1 cellular context compared by ENCODE assay signal in genomic region chr19:41998246-41999020, GRCh38.
TF ChIP-seq lines count a peak whose summit lies in the region.

No MANE protein-coding gene starts in this region.

TF ChIP-seq in HepG2, 621 proteins besides CTCF, POLR2A, EP300 and RAD21 (continues in another document):
- no peak for TF ChIP-seq AGO2 (optimal IDR thresholded peaks at IDR 0.05; ENCODE audit: low read depth, low read length)
- no peak for TF ChIP-seq ZBTB20 (CRISPR knock-in tag; IDR thresholded peaks at IDR 0.05; ENCODE audit: borderline replicate concordance, low read depth)
- TF ChIP-seq ZSCAN29 (CRISPR knock-in tag; conservative IDR thresholded peaks at IDR 0.05), result no peak
- TF ChIP-seq, protein P1, sequence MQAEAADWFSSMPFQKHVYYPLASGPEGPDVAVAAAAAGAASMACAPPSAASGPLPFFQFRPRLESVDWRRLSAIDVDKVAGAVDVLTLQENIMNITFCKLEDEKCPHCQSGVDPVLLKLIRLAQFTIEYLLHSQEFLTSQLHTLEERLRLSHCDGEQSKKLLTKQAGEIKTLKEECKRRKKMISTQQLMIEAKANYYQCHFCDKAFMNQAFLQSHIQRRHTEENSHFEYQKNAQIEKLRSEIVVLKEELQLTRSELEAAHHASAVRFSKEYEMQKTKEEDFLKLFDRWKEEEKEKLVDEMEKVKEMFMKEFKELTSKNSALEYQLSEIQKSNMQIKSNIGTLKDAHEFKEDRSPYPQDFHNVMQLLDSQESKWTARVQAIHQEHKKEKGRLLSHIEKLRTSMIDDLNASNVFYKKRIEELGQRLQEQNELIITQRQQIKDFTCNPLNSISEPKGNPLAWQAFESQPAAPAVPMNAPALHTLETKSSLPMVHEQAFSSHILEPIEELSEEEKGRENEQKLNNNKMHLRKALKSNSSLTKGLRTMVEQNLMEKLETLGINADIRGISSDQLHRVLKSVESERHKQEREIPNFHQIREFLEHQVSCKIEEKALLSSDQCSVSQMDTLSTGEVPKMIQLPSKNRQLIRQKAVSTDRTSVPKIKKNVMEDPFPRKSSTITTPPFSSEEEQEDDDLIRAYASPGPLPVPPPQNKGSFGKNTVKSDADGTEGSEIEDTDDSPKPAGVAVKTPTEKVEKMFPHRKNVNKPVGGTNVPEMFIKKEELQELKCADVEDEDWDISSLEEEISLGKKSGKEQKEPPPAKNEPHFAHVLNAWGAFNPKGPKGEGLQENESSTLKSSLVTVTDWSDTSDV (CRISPR knock-in tag; IDR thresholded peaks at IDR 0.05), result no peak
- TF ChIP-seq ZNF124 (CRISPR knock-in tag; IDR thresholded peaks at IDR 0.05), result no peak
- TF ChIP-seq ZNF615 (CRISPR knock-in tag; IDR thresholded peaks at IDR 0.05; ENCODE audit: borderline replicate concordance), result no peak
- TF ChIP-seq ZNF160 (CRISPR knock-in tag; IDR thresholded peaks at IDR 0.05), result no peak
- TF ChIP-seq HNF4G (IDR thresholded peaks at IDR 0.05; ENCODE audit: borderline replicate concordance, low read depth, low read length), result no peak
- TF ChIP-seq HNF4G (CRISPR knock-in tag; IDR thresholded peaks at IDR 0.05; ENCODE audit: borderline replicate concordance, low read depth), result no peak
- TF ChIP-seq MATR3 (CRISPR knock-in tag; IDR thresholded peaks at IDR 0.05), result no peak
- no peak for TF ChIP-seq MIER3 (CRISPR knock-in tag; IDR thresholded peaks at IDR 0.05; ENCODE audit: borderline replicate concordance)
- TF ChIP-seq, protein P2, sequence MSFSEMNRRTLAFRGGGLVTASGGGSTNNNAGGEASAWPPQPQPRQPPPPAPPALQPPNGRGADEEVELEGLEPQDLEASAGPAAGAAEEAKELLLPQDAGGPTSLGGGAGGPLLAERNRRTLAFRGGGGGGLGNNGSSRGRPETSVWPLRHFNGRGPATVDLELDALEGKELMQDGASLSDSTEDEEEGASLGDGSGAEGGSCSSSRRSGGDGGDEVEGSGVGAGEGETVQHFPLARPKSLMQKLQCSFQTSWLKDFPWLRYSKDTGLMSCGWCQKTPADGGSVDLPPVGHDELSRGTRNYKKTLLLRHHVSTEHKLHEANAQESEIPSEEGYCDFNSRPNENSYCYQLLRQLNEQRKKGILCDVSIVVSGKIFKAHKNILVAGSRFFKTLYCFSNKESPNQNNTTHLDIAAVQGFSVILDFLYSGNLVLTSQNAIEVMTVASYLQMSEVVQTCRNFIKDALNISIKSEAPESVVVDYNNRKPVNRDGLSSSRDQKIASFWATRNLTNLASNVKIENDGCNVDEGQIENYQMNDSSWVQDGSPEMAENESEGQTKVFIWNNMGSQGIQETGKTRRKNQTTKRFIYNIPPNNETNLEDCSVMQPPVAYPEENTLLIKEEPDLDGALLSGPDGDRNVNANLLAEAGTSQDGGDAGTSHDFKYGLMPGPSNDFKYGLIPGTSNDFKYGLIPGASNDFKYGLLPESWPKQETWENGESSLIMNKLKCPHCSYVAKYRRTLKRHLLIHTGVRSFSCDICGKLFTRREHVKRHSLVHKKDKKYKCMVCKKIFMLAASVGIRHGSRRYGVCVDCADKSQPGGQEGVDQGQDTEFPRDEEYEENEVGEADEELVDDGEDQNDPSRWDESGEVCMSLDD (CRISPR knock-in tag; IDR thresholded peaks at IDR 0.05; ENCODE audit: borderline replicate concordance), result no peak
- peak; percentile 18 for TF ChIP-seq HNRNPLL (IDR thresholded peaks at IDR 0.05; ENCODE audit: low read depth, low read length, poor library complexity, severe bottlenecking)
- TF ChIP-seq MIER2 (CRISPR knock-in tag; IDR thresholded peaks at IDR 0.05), result 0 out of 2 replicates have a peak, but pooled peaks have one; percentile 50
- no peak for TF ChIP-seq ZNF619 (CRISPR knock-in tag; IDR thresholded peaks at IDR 0.05)
- TF ChIP-seq GRHL1 (CRISPR knock-in tag; conservative IDR thresholded peaks at IDR 0.05), result no peak
- TF ChIP-seq ZNF501 (CRISPR knock-in tag; IDR thresholded peaks at IDR 0.05), result no peak
- no peak for TF ChIP-seq ELK4 (CRISPR knock-in tag; IDR thresholded peaks at IDR 0.05; ENCODE audit: borderline replicate concordance)
- no peak for TF ChIP-seq ZNF841 (CRISPR knock-in tag; IDR thresholded peaks at IDR 0.05; ENCODE audit: borderline replicate concordance)
- no peak for TF ChIP-seq ZNF562 (CRISPR knock-in tag; IDR thresholded peaks at IDR 0.05; ENCODE audit: borderline replicate concordance)
- TF ChIP-seq AKAP8 (CRISPR knock-in tag; IDR thresholded peaks at IDR 0.05), result no peak
- TF ChIP-seq, protein P3, sequence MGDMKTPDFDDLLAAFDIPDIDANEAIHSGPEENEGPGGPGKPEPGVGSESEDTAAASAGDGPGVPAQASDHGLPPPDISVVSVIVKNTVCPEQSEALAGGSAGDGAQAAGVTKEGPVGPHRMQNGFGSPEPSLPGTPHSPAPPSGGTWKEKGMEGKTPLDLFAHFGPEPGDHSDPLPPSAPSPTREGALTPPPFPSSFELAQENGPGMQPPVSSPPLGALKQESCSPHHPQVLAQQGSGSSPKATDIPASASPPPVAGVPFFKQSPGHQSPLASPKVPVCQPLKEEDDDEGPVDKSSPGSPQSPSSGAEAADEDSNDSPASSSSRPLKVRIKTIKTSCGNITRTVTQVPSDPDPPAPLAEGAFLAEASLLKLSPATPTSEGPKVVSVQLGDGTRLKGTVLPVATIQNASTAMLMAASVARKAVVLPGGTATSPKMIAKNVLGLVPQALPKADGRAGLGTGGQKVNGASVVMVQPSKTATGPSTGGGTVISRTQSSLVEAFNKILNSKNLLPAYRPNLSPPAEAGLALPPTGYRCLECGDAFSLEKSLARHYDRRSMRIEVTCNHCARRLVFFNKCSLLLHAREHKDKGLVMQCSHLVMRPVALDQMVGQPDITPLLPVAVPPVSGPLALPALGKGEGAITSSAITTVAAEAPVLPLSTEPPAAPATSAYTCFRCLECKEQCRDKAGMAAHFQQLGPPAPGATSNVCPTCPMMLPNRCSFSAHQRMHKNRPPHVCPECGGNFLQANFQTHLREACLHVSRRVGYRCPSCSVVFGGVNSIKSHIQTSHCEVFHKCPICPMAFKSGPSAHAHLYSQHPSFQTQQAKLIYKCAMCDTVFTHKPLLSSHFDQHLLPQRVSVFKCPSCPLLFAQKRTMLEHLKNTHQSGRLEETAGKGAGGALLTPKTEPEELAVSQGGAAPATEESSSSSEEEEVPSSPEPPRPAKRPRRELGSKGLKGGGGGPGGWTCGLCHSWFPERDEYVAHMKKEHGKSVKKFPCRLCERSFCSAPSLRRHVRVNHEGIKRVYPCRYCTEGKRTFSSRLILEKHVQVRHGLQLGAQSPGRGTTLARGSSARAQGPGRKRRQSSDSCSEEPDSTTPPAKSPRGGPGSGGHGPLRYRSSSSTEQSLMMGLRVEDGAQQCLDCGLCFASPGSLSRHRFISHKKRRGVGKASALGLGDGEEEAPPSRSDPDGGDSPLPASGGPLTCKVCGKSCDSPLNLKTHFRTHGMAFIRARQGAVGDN (CRISPR knock-in tag; IDR thresholded peaks at IDR 0.05), result peak; percentile 19; the same call in 1 of the 2 replicates
- 0 out of 2 replicates have a peak, but pooled peaks have one; percentile 11 for TF ChIP-seq ZFX (CRISPR knock-in tag; IDR thresholded peaks at IDR 0.05; ENCODE audit: low read depth)
- no peak for TF ChIP-seq ZNF431 (CRISPR knock-in tag; IDR thresholded peaks at IDR 0.05; ENCODE audit: borderline replicate concordance, low read depth)
- TF ChIP-seq, protein P4, sequence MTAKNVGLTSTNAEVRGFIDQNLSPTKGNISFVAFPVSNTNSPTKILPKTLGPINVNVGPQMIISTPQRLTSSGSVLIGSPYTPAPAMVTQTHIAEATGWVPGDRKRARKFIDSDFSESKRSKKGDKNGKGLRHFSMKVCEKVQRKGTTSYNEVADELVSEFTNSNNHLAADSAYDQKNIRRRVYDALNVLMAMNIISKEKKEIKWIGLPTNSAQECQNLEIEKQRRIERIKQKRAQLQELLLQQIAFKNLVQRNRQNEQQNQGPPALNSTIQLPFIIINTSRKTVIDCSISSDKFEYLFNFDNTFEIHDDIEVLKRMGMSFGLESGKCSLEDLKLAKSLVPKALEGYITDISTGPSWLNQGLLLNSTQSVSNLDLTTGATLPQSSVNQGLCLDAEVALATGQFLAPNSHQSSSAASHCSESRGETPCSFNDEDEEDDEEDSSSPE (CRISPR knock-in tag; IDR thresholded peaks at IDR 0.05), result no peak
- no peak for TF ChIP-seq ZSCAN20 (CRISPR knock-in tag; IDR thresholded peaks at IDR 0.05; ENCODE audit: borderline replicate concordance)
- TF ChIP-seq NCOA5 (CRISPR knock-in tag; IDR thresholded peaks at IDR 0.05), result no peak
- TF ChIP-seq KDM2A (CRISPR knock-in tag; IDR thresholded peaks at IDR 0.05; ENCODE audit: borderline replicate concordance, low read depth), result 0 out of 2 replicates have a peak, but pooled peaks have one; percentile 37
- no peak for TF ChIP-seq FOSL1 (CRISPR knock-in tag; IDR thresholded peaks at IDR 0.05; ENCODE audit: borderline replicate concordance)
- TF ChIP-seq, protein P5, sequence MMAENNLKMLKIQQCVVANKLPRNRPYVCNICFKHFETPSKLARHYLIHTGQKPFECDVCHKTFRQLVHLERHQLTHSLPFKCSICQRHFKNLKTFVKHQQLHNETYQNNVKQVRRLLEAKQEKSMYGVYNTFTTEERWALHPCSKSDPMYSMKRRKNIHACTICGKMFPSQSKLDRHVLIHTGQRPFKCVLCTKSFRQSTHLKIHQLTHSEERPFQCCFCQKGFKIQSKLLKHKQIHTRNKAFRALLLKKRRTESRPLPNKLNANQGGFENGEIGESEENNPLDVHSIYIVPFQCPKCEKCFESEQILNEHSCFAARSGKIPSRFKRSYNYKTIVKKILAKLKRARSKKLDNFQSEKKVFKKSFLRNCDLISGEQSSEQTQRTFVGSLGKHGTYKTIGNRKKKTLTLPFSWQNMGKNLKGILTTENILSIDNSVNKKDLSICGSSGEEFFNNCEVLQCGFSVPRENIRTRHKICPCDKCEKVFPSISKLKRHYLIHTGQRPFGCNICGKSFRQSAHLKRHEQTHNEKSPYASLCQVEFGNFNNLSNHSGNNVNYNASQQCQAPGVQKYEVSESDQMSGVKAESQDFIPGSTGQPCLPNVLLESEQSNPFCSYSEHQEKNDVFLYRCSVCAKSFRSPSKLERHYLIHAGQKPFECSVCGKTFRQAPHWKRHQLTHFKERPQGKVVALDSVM (CRISPR knock-in tag; IDR thresholded peaks at IDR 0.05), result no peak
- no peak for TF ChIP-seq ZNF367 (CRISPR knock-in tag; IDR thresholded peaks at IDR 0.05; ENCODE audit: borderline replicate concordance)
- TF ChIP-seq, protein P6, sequence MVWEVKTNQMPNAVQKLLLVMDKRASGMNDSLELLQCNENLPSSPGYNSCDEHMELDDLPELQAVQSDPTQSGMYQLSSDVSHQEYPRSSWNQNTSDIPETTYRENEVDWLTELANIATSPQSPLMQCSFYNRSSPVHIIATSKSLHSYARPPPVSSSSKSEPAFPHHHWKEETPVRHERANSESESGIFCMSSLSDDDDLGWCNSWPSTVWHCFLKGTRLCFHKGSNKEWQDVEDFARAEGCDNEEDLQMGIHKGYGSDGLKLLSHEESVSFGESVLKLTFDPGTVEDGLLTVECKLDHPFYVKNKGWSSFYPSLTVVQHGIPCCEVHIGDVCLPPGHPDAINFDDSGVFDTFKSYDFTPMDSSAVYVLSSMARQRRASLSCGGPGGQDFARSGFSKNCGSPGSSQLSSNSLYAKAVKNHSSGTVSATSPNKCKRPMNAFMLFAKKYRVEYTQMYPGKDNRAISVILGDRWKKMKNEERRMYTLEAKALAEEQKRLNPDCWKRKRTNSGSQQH (CRISPR knock-in tag; IDR thresholded peaks at IDR 0.05; ENCODE audit: low read depth), result no peak
- TF ChIP-seq ZNF329 (CRISPR knock-in tag; IDR thresholded peaks at IDR 0.05; ENCODE audit: low read depth), result peak; percentile 79; the same call in 1 of the 2 replicates
- TF ChIP-seq RFXAP (CRISPR knock-in tag; IDR thresholded peaks at IDR 0.05; ENCODE audit: borderline replicate concordance), result no peak
- TF ChIP-seq ZNF446 (CRISPR knock-in tag; IDR thresholded peaks at IDR 0.05), result no peak
- peak; percentile 36 for TF ChIP-seq STAG1 (CRISPR knock-in tag; IDR thresholded peaks at IDR 0.05)
- no peak for TF ChIP-seq ZNF639 (CRISPR knock-in tag; conservative IDR thresholded peaks at IDR 0.05)
- no peak for TF ChIP-seq KAT8 (CRISPR knock-in tag; IDR thresholded peaks at IDR 0.05)
- no peak for TF ChIP-seq TEF (CRISPR knock-in tag; IDR thresholded peaks at IDR 0.05)
- TF ChIP-seq KLF11 (CRISPR knock-in tag; IDR thresholded peaks at IDR 0.05), result no peak
- TF ChIP-seq ZFP41 (CRISPR knock-in tag; IDR thresholded peaks at IDR 0.05; ENCODE audit: borderline replicate concordance), result no peak
